In the genomic region with DNA sequence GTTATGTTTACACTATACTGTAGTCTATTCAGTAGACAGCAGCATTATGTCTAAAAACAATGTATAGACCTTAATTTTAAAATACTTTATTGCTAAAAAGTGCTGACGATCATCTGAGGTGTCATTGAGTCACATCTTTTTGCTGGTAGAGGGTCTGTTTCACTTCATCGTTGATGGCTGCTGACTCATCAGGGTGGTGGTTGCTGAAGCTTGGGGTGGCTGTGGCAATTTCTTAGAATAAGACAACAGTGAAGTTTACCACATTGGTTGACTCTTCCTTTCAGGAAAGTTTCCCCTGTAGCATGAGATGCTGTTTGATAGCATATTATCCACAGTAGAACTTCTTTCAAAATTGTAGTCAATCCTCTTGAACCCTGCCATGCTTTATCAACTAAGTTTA, we compare ENCODE assay signal across 22 cellular contexts.
DNase-seq lines count a peak whose midpoint lies in the region; ATAC-seq and TF ChIP-seq lines count a peak whose summit lies in the region.
"Had no signal": no experiment of that assay in that cellular context is flagged by ENCODE, and none has a peak within 500 bp of the region (broad histone marks: within the 10 kb centered on the region; RNA-seq: fewer than 3 reads in every experiment).

No MANE protein-coding gene starts in this region.

- H3K27me3 ChIP-seq in osteoblast (ENCODE audit: insufficient read depth, low read length), result no peaks in the 10 kb centered on the region
- H3K27me3 ChIP-seq: MG63 had no signal

- no peaks in the 10 kb centered on the region for H3K4me1 Mint-ChIP-seq in activated CD8-positive, alpha-beta T cell treated with anti-CD3 and anti-CD28 coated beads for 36 hours (ENCODE audit: low read depth)

- no peak overlapping the region for H2AFZ ChIP-seq in osteoblast (ENCODE audit: low read length)

- peak; percentile 15 for DNase-seq in ELR (ENCODE audit: low read depth)
- DNase-seq in M059J (ENCODE audit: low read depth), result peak; percentile 57
- peak; percentile 9 for DNase-seq in astrocyte of the hippocampus (ENCODE audit: low read depth, low spot score)
- peak; percentile 31 for DNase-seq in osteoblast (ENCODE audit: insufficient read length, low spot score, missing footprints)
- DNase-seq in superior temporal gyrus (ENCODE audit: extremely low spot score), result no peak
- DNase-seq in activated CD4-positive, alpha-beta T cell treated with anti-CD3 and anti-CD28 coated beads, Interleukin-2, amount 50 U/mL, for 1 hour, result no peak
- no peak for DNase-seq in activated CD8-positive, alpha-beta T cell treated with anti-CD3 and anti-CD28 coated beads for 36 hours
- DNase-seq: C1 segment of cervical spinal cord; Caco-2; CD8-positive, alpha-beta T cell; DMS79; HCEC 1CT; MG63; NCI-H1092; NCI-H1417 treated with DMSO at 0.1 percent for 48 hours; NCI-H1694 treated with DMSO at 0.1 percent for 48 hours; NCI-H2081; NCI-H2227 treated with DMSO at 0.1 percent for 48 hours; NCI-H526 treated with DMSO at 0.1 percent for 48 hours; SK-N-SH; SW 1271 had no signal

- H4K20me1 ChIP-seq in osteoblast (ENCODE audit: insufficient read depth, low read length), result peaks cover 6% of the 10 kb centered on the region

- peaks cover 8% of the 10 kb centered on the region for H3K79me2 ChIP-seq in osteoblast (ENCODE audit: insufficient read depth, low read length)

- no peak overlapping the region for H3K27ac ChIP-seq in osteoblast (ENCODE audit: low read depth, low read length)

- H3K9me3 ChIP-seq in osteoblast (ENCODE audit: low read depth, low read length), result no peaks in the 10 kb centered on the region
- H3K9me3 ChIP-seq: Caco-2, SK-N-SH had no signal

- H3K36me3 ChIP-seq in osteoblast (ENCODE audit: insufficient read depth, low read length), result no peaks in the 10 kb centered on the region
- H3K36me3 ChIP-seq: MG63 had no signal

- no peak overlapping the region for H3K27ac Mint-ChIP-seq in activated CD8-positive, alpha-beta T cell treated with anti-CD3 and anti-CD28 coated beads for 36 hours
- H3K27ac Mint-ChIP-seq: CD8-positive, alpha-beta T cell had no signal

- H3K4me2 ChIP-seq in osteoblast (ENCODE audit: insufficient read depth, low read length), result no peak overlapping the region
- H3K4me2 ChIP-seq: SK-N-SH had no signal

- peaks cover 9% of the 10 kb centered on the region for H3K9me3 Mint-ChIP-seq in activated CD8-positive, alpha-beta T cell treated with anti-CD3 and anti-CD28 coated beads for 36 hours

- POLR2A ChIA-PET in activated CD8-positive, alpha-beta T cell treated with anti-CD3 and anti-CD28 coated beads for 36 hours (lab: Charles Lee), result no interaction called here

- no peaks in the 10 kb centered on the region for H3K36me3 Mint-ChIP-seq in activated CD8-positive, alpha-beta T cell treated with anti-CD3 and anti-CD28 coated beads for 36 hours (ENCODE audit: low read depth)
- H3K36me3 Mint-ChIP-seq: CD8-positive, alpha-beta T cell had no signal

- H3K27me3 Mint-ChIP-seq in activated CD8-positive, alpha-beta T cell treated with anti-CD3 and anti-CD28 coated beads for 36 hours, result no peaks in the 10 kb centered on the region

- TF ChIP-seq CTCF in osteoblast (IDR thresholded peaks at IDR 0.05; ENCODE audit: extremely low read depth, low read depth, low read length), result no peak
- no peak for TF ChIP-seq CTCF in activated CD8-positive, alpha-beta T cell treated with anti-CD3 and anti-CD28 coated beads for 36 hours (IDR thresholded peaks at IDR 0.05)

- CTCF ChIA-PET in activated CD8-positive, alpha-beta T cell treated with anti-CD3 and anti-CD28 coated beads for 36 hours (lab: Charles Lee), result no interaction called here

- peaks cover 6% of the 10 kb centered on the region for H3K4me1 ChIP-seq in osteoblast (ENCODE audit: insufficient read depth, low read length)
- H3K4me1 ChIP-seq: Caco-2 had no signal

- no peak overlapping the region for H3K4me3 ChIP-seq in osteoblast (ENCODE audit: insufficient read depth, low read length)
- H3K4me3 ChIP-seq: K562, MG63 had no signal

- H3K4me3 Mint-ChIP-seq in activated CD8-positive, alpha-beta T cell treated with anti-CD3 and anti-CD28 coated beads for 36 hours, result no peak overlapping the region
- H3K4me3 Mint-ChIP-seq: CD8-positive, alpha-beta T cell had no signal

- intact Hi-C loops in activated CD8-positive, alpha-beta T cell treated with anti-CD3 and anti-CD28 coated beads for 36 hours (cut with micrococcal nuclease), result no loop called here

- ATAC-seq in activated CD8-positive, alpha-beta T cell treated with anti-CD3 and anti-CD28 coated beads for 36 hours, result no peak
- ATAC-seq: CD8-positive, alpha-beta T cell; K562 had no signal

Comparison
In these comparisons a context has a peak if more than half of its experiments do, and no peak if none do; other contexts are left out.
1. DNase-seq: peak in ELR (single experiment), M059J (single experiment), astrocyte of the hippocampus (single experiment) and osteoblast (single experiment); none in superior temporal gyrus (single experiment), activated CD4-positive, alpha-beta T cell treated with anti-CD3 and anti-CD28 coated beads, Interleukin-2, amount 50 U/mL, for 1 hour (single experiment) and activated CD8-positive, alpha-beta T cell treated with anti-CD3 and anti-CD28 coated beads for 36 hours (single experiment).